In the genomic region with DNA sequence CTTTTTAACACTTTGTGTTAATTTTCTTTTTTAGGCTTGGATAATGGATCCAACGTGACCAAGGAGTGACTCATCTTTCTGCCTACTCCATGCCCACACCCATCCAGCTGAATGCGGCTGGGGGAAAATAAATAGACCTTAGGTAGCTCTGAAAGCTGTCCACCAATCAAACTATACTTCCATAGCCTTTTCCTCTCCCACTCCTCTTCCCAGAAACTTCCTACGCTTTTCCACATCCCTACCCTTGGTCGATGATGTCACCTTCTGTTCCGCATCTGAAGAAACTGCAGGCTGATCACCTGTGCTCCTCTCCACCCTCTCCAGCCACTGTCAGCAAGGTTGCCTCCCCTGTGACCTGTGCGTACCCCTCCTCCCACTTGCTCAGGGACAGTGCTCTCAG, we compare ENCODE assay signal across 22 cellular contexts.
A peak's percentile ranks its signal among the peaks of the same experiment; 100 is the strongest.
DNase-seq lines count a peak whose midpoint lies in the region; ATAC-seq, FAIRE-seq and TF ChIP-seq lines count a peak whose summit lies in the region.
"Had no signal": no experiment of that assay in that cellular context is flagged by ENCODE, and none has a peak within 500 bp of the region (broad histone marks: within the 10 kb centered on the region; RNA-seq: fewer than 3 reads in every experiment).

No MANE protein-coding gene starts in this region.

- WGBS in mammary epithelial cell (ENCODE audit: low coverage, missing lambda C conversion rate), result 64% methylated on average over 6 of the region's 6 CpGs

- H2AFZ ChIP-seq in mammary epithelial cell (ENCODE audit: low read depth, low read length) (peak overlapping the region; percentile 41), keratinocyte (ENCODE audit: control insufficient read depth, low read length) (no peak overlapping the region)

- H4K20me1 ChIP-seq in mammary epithelial cell (ENCODE audit: insufficient read depth, low read length) (no peaks in the 10 kb centered on the region), keratinocyte (ENCODE audit: control insufficient read depth, extremely low read depth, insufficient read depth, low read length) (no peaks in the 10 kb centered on the region)

- CTCF ChIA-PET in mammary epithelial cell (lab: Charles Lee; ENCODE audit: low non-redundant PET), result no interaction called here

- H3K4me3 ChIP-seq in mammary epithelial cell (replicated peaks in 1 of 3; ENCODE audit: insufficient read depth in 1 of 3, low read depth in 2 of 3, low read length in 3 of 3) (no peak overlapping the region), keratinocyte (ENCODE audit: control insufficient read depth in 2 of 3, extremely low read depth in 1 of 3, insufficient read depth in 2 of 3, low read depth in 1 of 3, low read length in 3 of 3) (no peak overlapping the region)
- H3K4me3 ChIP-seq: ascending aorta, colonic mucosa had no signal

- H3K9me3 ChIP-seq in mammary epithelial cell (replicated peaks; ENCODE audit: insufficient read depth, low read length) (no peaks in the 10 kb centered on the region), keratinocyte (ENCODE audit: control insufficient read depth, low read depth, low read length) (no peaks in the 10 kb centered on the region)
- H3K9me3 ChIP-seq: colonic mucosa had no signal

- no peak for ATAC-seq in GM21825 (IDR thresholded peaks at IDR 0.05; ENCODE audit: unreplicated experiment)
- no peak for ATAC-seq in HG02798 (IDR thresholded peaks at IDR 0.05; ENCODE audit: poor library complexity, unreplicated experiment)
- no peak for ATAC-seq in HG03565 (IDR thresholded peaks at IDR 0.05; ENCODE audit: unreplicated experiment)
- ATAC-seq: natural killer cell had no signal

- BruUV-seq in mammary epithelial cell (replicated peaks; lab: Mats Ljungman, UMichigan), result no TSS peak

- H3K9ac ChIP-seq in mammary epithelial cell (ENCODE audit: insufficient read depth, low read length), result no peak overlapping the region
- H3K9ac ChIP-seq in keratinocyte (ENCODE audit: control insufficient read depth, extremely low read depth, insufficient read depth, low read length), result no peak overlapping the region

- H3K36me3 ChIP-seq in mammary epithelial cell (ENCODE audit: insufficient read depth, low read length), result no peaks in the 10 kb centered on the region
- no peaks in the 10 kb centered on the region for H3K36me3 ChIP-seq in keratinocyte (ENCODE audit: control insufficient read depth in 2 of 2, extremely low read depth in 1 of 2, insufficient read depth in 2 of 2, low read length in 2 of 2)
- H3K36me3 ChIP-seq: ascending aorta, colonic mucosa had no signal

- intact Hi-C loops in mammary epithelial cell (cut with micrococcal nuclease), result no loop called here

- dilution Hi-C loops in mammary epithelial cell (cut with HindIII; ENCODE audit: low sequenced_read_pairs), result no loop called here
- dilution Hi-C loops in keratinocyte (cut with MboI; ENCODE audit: extremely low pct_ligation_motif_present, low sequenced_read_pairs), result no loop called here

- H3K4me2 ChIP-seq in mammary epithelial cell (ENCODE audit: insufficient read depth, low read depth, low read length), result peak overlapping the region; percentile 11
- H3K4me2 ChIP-seq in keratinocyte (ENCODE audit: control insufficient read depth, extremely low read depth, insufficient read depth, low read depth, low read length), result no peak overlapping the region

- in situ Hi-C loops in Caki2 (cut with HindIII; ENCODE audit: low pct_unique_long_range_greater_than_20kb, low sequenced_read_pairs), result no loop called here
- in situ Hi-C loops in mammary epithelial cell (cut with MboI; ENCODE audit: low sequenced_read_pairs in 2 of 2), result no loop called here

- peaks cover 8% of the 10 kb centered on the region for H3K4me1 ChIP-seq in mammary epithelial cell (ENCODE audit: insufficient read depth, low read length)
- peaks cover 7% of the 10 kb centered on the region for H3K4me1 ChIP-seq in keratinocyte (ENCODE audit: control insufficient read depth, extremely low read depth, insufficient read depth, low read length)
- H3K4me1 ChIP-seq: ascending aorta, colonic mucosa had no signal

- no peak for TF ChIP-seq CTCF in mammary epithelial cell (conservative IDR thresholded peaks at IDR 0.05 in 1 of 2, IDR thresholded peaks at IDR 0.05 in 1 of 2; ENCODE audit: extremely low read depth in 1 of 2, insufficient read depth in 1 of 2, low read depth in 1 of 2, low read length in 2 of 2)
- no peak for TF ChIP-seq CTCF in keratinocyte (optimal IDR thresholded peaks at IDR 0.05 in 1 of 3, IDR thresholded peaks at IDR 0.05 in 1 of 3, conservative IDR thresholded peaks at IDR 0.05 in 1 of 3; ENCODE audit: extremely low read depth in 1 of 3, insufficient read depth in 2 of 3, low read length in 3 of 3)

- H3K27me3 ChIP-seq in mammary epithelial cell (ENCODE audit: insufficient read depth, low read length) (no peaks in the 10 kb centered on the region), keratinocyte (ENCODE audit: control insufficient read depth, extremely low read depth, insufficient read depth, low read length) (no peaks in the 10 kb centered on the region)
- H3K27me3 ChIP-seq: ascending aorta, colonic mucosa had no signal

- H3K79me2 ChIP-seq in mammary epithelial cell (ENCODE audit: insufficient read depth, low read length) (no peaks in the 10 kb centered on the region), keratinocyte (ENCODE audit: control insufficient read depth, insufficient read depth, low read length) (no peaks in the 10 kb centered on the region)

- no peaks in the 10 kb centered on the region for H3K9me1 ChIP-seq in keratinocyte (ENCODE audit: control insufficient read depth, extremely low read depth, insufficient read depth, low read length)

- DNase-seq in Caki2 (ENCODE audit: low read depth) (peak; percentile 10), HT1080 (ENCODE audit: low read depth) (peak; percentile 56), mammary epithelial cell (peak; percentile 46), keratinocyte (ENCODE audit: low read depth, low spot score) (no peak), NCI-H1417 treated with DMSO at 0.1 percent for 48 hours (lab: John Stamatoyannopoulos, UW) (no peak)
- DNase-seq: activated CD4-positive, alpha-beta memory T cell treated with anti-CD3 and anti-CD28 coated beads for 36 hours; activated naive CD4-positive, alpha-beta T cell treated with anti-CD3 and anti-CD28 coated beads, Interleukin-2, amount 10 ng/mL, durations not matched to agents 7 days and 5 days; activated T-cell treated with anti-CD3 and anti-CD28 coated beads, Interleukin-2, amount 50 U/mL, for 24 hours; AML-193; colonic mucosa; immature natural killer cell; natural killer cell; NCI-H524 treated with DMSO at 0.1 percent for 48 hours; SHP77 treated with DMSO at 0.1 percent for 48 hours; stimulated activated CD4-positive, alpha-beta T cell treated with anti-CD3 and anti-CD28 coated beads, Interleukin-4, amount 100 ng/mL, for 4 hours; substantia nigra had no signal

- H3K27ac ChIP-seq in mammary epithelial cell (ENCODE audit: insufficient read depth, low read depth, low read length) (no peak overlapping the region), keratinocyte (ENCODE audit: control insufficient read depth, insufficient read depth, low read length) (no peak overlapping the region)
- H3K27ac ChIP-seq: ascending aorta, colonic mucosa, epithelial cell of prostate, VCaP had no signal

- FAIRE-seq in keratinocyte (lab: Jason Lieb, UNC), result peak; percentile 79

Comparison
In these comparisons a context has a peak if more than half of its experiments do, and no peak if none do; other contexts are left out.
1. DNase-seq: peak in Caki2 (single experiment), HT1080 (single experiment) and mammary epithelial cell (single experiment); none in keratinocyte (single experiment) and NCI-H1417 treated with DMSO at 0.1 percent for 48 hours (single experiment).